ENCODE assay signal across 20 cellular contexts in genomic region chr9:35981704-35982103, GRCh38. TPM values are rescaled to one million over a fixed set of nuclear protein-coding genes. Genes with fewer than 3 reads are reported as not detected.
"Had no signal": no experiment of that assay in that cellular context is flagged by ENCODE, and none has a peak within 500 bp of the region (broad histone marks: within the 10 kb centered on the region; RNA-seq: fewer than 3 reads in every experiment).

No MANE protein-coding gene starts in this region.

- H3K36me3 ChIP-seq: cardiac muscle cell, heart right ventricle, sigmoid colon, thoracic aorta had no signal

- H3K9ac ChIP-seq: parathyroid adenoma had no signal

- H3K4me3 ChIP-seq: body of pancreas, cardiac muscle cell, heart right ventricle, lung, sigmoid colon, thoracic aorta had no signal

- DNase-seq: activated gamma-delta T cell treated with Interleukin-2 at 50 U/mL for 16 hours; activated T-cell treated with anti-CD3 and anti-CD28 coated beads, Interleukin-2, amount 50 U/mL, for 1 hour; anterior cingulate cortex; body of pancreas; cortex of kidney; endodermal cell; heart right ventricle; islet precursor cell; sigmoid colon; stimulated activated CD4-positive, alpha-beta T cell treated with anti-CD3 and anti-CD28 coated beads, Interleukin-4, amount 100 ng/mL, for 1 hour; stimulated activated naive CD4-positive, alpha-beta T cell had no signal

- H3K79me2 ChIP-seq: parathyroid adenoma had no signal

- H2AFZ ChIP-seq: parathyroid adenoma had no signal

- H3K27me3 ChIP-seq: body of pancreas, sigmoid colon had no signal

- H3K9me3 ChIP-seq: body of pancreas, heart right ventricle, sigmoid colon, thoracic aorta had no signal

- H3K27ac ChIP-seq: body of pancreas, cardiac muscle cell, epithelial cell of prostate, heart right ventricle, parathyroid adenoma, sigmoid colon, thoracic aorta had no signal

- H3K4me1 ChIP-seq: body of pancreas, heart right ventricle, parathyroid adenoma, sigmoid colon had no signal

RNA-seq across cellular contexts. Expression of gene OR2S2, which starts 23.8 kb away (rescaled TPM):
- total RNA-seq: body of pancreas; cardiac muscle cell; cerebellum; endodermal cell; heart right ventricle; left lobe of liver; lung; natural killer cell treated with Interleukin-12 subunit alpha and Interleukin-12 subunit beta and Interleukin-15 and Interleukin-18, amount 100 ng/mL, for 72 hours; sigmoid colon; thoracic aorta; WTC11 had no signal
